Comparison of ENCODE assay signal across 15 cellular contexts in genomic region chr15:60744826-60745225, GRCh38.
A peak's percentile ranks its signal among the peaks of the same experiment; 100 is the strongest.
DNase-seq lines count a peak whose midpoint lies in the region; ATAC-seq and TF ChIP-seq lines count a peak whose summit lies in the region.
"Had no signal": no experiment of that assay in that cellular context is flagged by ENCODE, and none has a peak within 500 bp of the region (broad histone marks: within the 10 kb centered on the region; RNA-seq: fewer than 3 reads in every experiment).

No MANE protein-coding gene starts in this region.

- peaks cover 0 to 62% of the 10 kb centered on the region in 2 donors for H3K36me3 Mint-ChIP-seq in activated naive CD4-positive, alpha-beta T cell treated with anti-CD3 and anti-CD28 coated beads, Interleukin-2, amount 50 U/mL, for 72 hours

- TF ChIP-seq CTCF in left ventricle myocardium inferior (IDR thresholded peaks at IDR 0.05; ENCODE audit: borderline replicate concordance), result no peak
- no peak for TF ChIP-seq CTCF in prostate gland (IDR thresholded peaks at IDR 0.05)

- H3K27me3 ChIP-seq in left ventricle myocardium inferior (ENCODE audit: low read depth), result no peaks in the 10 kb centered on the region
- H3K27me3 ChIP-seq in aorta (ENCODE audit: control insufficient read depth in 1 of 2, insufficient read depth in 2 of 2, low read length in 1 of 2), result no peaks in the 10 kb centered on the region
- no peaks in the 10 kb centered on the region for H3K27me3 ChIP-seq in prostate gland (replicated peaks; ENCODE audit: insufficient read depth)
- H3K27me3 ChIP-seq: testis had no signal

- no peak for TF ChIP-seq POLR2A in prostate gland (IDR thresholded peaks at IDR 0.05)

- H3K9me3 ChIP-seq in left ventricle myocardium inferior (replicated peaks), result no peaks in the 10 kb centered on the region
- H3K9me3 ChIP-seq in aorta (ENCODE audit: control insufficient read depth, low read length), result no peaks in the 10 kb centered on the region
- no peaks in the 10 kb centered on the region for H3K9me3 ChIP-seq in prostate gland
- H3K9me3 ChIP-seq: testis had no signal

- intact Hi-C loops in left ventricle myocardium inferior (cut with micrococcal nuclease), result no loop called here
- intact Hi-C loops in posterior vena cava (cut with DNase I), result no loop called here
- intact Hi-C loops in aorta (cut with DNase I), result no loop called here
- intact Hi-C loops in prostate gland (cut with DNase I), result no loop called here

- no peaks in the 10 kb centered on the region for H3K4me1 ChIP-seq in left ventricle myocardium inferior
- H3K4me1 ChIP-seq in aorta (ENCODE audit: control insufficient read depth in 1 of 2, insufficient read depth in 2 of 2, low read length in 2 of 2), result no peaks in the 10 kb centered on the region
- H3K4me1 ChIP-seq in prostate gland (replicated peaks), result no peaks in the 10 kb centered on the region
- H3K4me1 ChIP-seq: testis had no signal

- no peak overlapping the region for H3K27ac Mint-ChIP-seq in activated naive CD4-positive, alpha-beta T cell treated with anti-CD3 and anti-CD28 coated beads, Interleukin-2, amount 50 U/mL, for 72 hours
- H3K27ac Mint-ChIP-seq: activated CD4-positive, alpha-beta T cell treated with anti-CD3 and anti-CD28 coated beads, Interleukin-2, amount 10 ng/mL, durations not matched to agents 7 days and 5 days had no signal

- DNase-seq in cerebellum (ENCODE audit: low spot score) (peak; percentile 9), left ventricle myocardium inferior (peak; percentile 78), posterior vena cava (ENCODE audit: low spot score) (peak; percentile 95), aorta (peak; percentile 69 to 87), prostate gland (ENCODE audit: low spot score) (no peak), HK-2 (ENCODE audit: unreplicated experiment) (no peak)
- DNase-seq in activated naive CD4-positive, alpha-beta T cell treated with anti-CD3 and anti-CD28 coated beads, Interleukin-2, amount 50 U/mL, for 72 hours (ENCODE audit: low spot score in 2 of 2), result no peak
- DNase-seq: activated CD4-positive, alpha-beta T cell treated with anti-CD3 and anti-CD28 coated beads, Interleukin-2, amount 10 ng/mL, durations not matched to agents 7 days and 5 days; cortex of kidney; DMS153; NCI-H526; OCI-M1; stimulated activated CD4-positive, alpha-beta T cell treated with anti-CD3 and anti-CD28 coated beads, Interleukin-4, amount 100 ng/mL, for 1 hour had no signal

- H3K9me3 Mint-ChIP-seq in activated naive CD4-positive, alpha-beta T cell treated with anti-CD3 and anti-CD28 coated beads, Interleukin-2, amount 50 U/mL, for 72 hours, result peaks cover 0 to 5% of the 10 kb centered on the region in 2 donors
- H3K9me3 Mint-ChIP-seq: activated CD4-positive, alpha-beta T cell treated with anti-CD3 and anti-CD28 coated beads, Interleukin-2, amount 10 ng/mL, durations not matched to agents 7 days and 5 days had no signal

- 66 to 80% methylated on average over 9 of the region's 9 CpGs for WGBS in aorta, 2 donors
- WGBS in prostate gland, result 87% methylated on average over 9 of the region's 9 CpGs

- H3K27ac ChIP-seq in left ventricle myocardium inferior (replicated peaks) (peak overlapping the region; percentile 80), aorta (ENCODE audit: low read depth in 1 of 2, low read length in 2 of 2) (no peak overlapping the region), prostate gland (no peak overlapping the region)
- H3K27ac ChIP-seq: epithelial cell of prostate, testis had no signal

- H3K4me3 ChIP-seq in left ventricle myocardium inferior (peak overlapping the region; percentile 3), aorta (ENCODE audit: low read length in 2 of 2) (no peak overlapping the region), prostate gland (no peak overlapping the region)
- H3K4me3 ChIP-seq: testis had no signal

- ATAC-seq in aorta (ENCODE audit: low FRiP score), result peak; percentile 70
- ATAC-seq in activated naive CD4-positive, alpha-beta T cell treated with anti-CD3 and anti-CD28 coated beads, Interleukin-2, amount 50 U/mL, for 72 hours, result no peak

- H3K36me3 ChIP-seq in left ventricle myocardium inferior (no peaks in the 10 kb centered on the region), aorta (ENCODE audit: control insufficient read depth in 1 of 2, insufficient read depth in 2 of 2, low read length in 1 of 2) (no peaks in the 10 kb centered on the region), prostate gland (no peaks in the 10 kb centered on the region)

Comparison
In these comparisons a context has a peak if more than half of its experiments do, and no peak if none do; other contexts are left out.
1. DNase-seq: peak in cerebellum (single experiment), left ventricle myocardium inferior (single experiment), posterior vena cava (single experiment) and aorta (2 of 2); none in prostate gland (single experiment), HK-2 (single experiment) and activated naive CD4-positive, alpha-beta T cell treated with anti-CD3 and anti-CD28 coated beads, Interleukin-2, amount 50 U/mL, for 72 hours (0 of 2).